ENCODE assay signal across 8 cellular contexts in the genomic region with DNA sequence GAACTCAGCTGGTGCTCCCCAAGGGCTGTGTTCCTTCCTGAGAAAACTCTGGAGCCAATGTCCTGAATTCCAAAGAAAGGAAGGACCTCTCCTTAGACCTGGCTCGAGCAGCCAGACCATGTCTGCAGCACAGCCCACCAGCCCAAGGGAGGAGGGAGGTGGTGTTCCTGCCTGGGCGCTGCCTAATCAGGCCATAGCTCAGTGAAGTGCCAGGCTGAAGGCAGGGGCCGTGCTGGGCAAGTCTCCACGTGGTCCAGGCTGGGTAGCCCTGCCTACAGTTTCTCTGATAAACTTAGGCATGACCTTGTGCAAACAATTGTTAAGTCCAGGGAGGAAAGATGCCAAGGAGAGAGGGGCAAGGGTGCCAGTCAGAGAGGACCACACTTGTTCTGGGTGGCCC.
DNase-seq lines count a peak whose midpoint lies in the region; ATAC-seq and TF ChIP-seq lines count a peak whose summit lies in the region.

No MANE protein-coding gene starts in this region.

- no peaks in the 10 kb centered on the region for H3K27me3 Mint-ChIP-seq in activated naive CD4-positive, alpha-beta T cell treated with anti-CD3 and anti-CD28 coated beads for 36 hours (ENCODE audit: low read depth)

- peak overlapping the region; percentile 82 for H3K27ac Mint-ChIP-seq in activated naive CD4-positive, alpha-beta T cell treated with anti-CD3 and anti-CD28 coated beads for 36 hours

- H3K27me3 ChIP-seq in dorsolateral prefrontal cortex = no peaks in the 10 kb centered on the region
- no peaks in the 10 kb centered on the region for H3K27me3 ChIP-seq in muscle layer of colon (ENCODE audit: control insufficient read depth in 1 of 2, insufficient read depth in 2 of 2, low read length in 2 of 2)
- no peaks in the 10 kb centered on the region for H3K27me3 ChIP-seq in upper lobe of right lung
- H3K27me3 ChIP-seq in aorta (ENCODE audit: control insufficient read depth in 1 of 2, insufficient read depth in 2 of 2, low read length in 1 of 2) = no peaks in the 10 kb centered on the region

- TF ChIP-seq CTCF in dorsolateral prefrontal cortex (IDR thresholded peaks at IDR 0.05 in 54 of 56, conservative IDR thresholded peaks at IDR 0.05 in 2 of 56; ENCODE audit: low read depth in 1 of 56, partially characterized antibody in 56 of 56) = no peak
- TF ChIP-seq CTCF in upper lobe of right lung (IDR thresholded peaks at IDR 0.05) = no peak

- H3K4me3 ChIP-seq in dorsolateral prefrontal cortex (no peak overlapping the region), muscle layer of colon (ENCODE audit: low read depth in 1 of 2, low read length in 2 of 2) (no peak overlapping the region), upper lobe of right lung (no peak overlapping the region), aorta (ENCODE audit: low read length in 2 of 2) (no peak overlapping the region)

- H3K36me3 Mint-ChIP-seq in activated naive CD4-positive, alpha-beta T cell treated with anti-CD3 and anti-CD28 coated beads for 36 hours (ENCODE audit: low read depth) = no peaks in the 10 kb centered on the region

- H3K4me1 Mint-ChIP-seq in activated naive CD4-positive, alpha-beta T cell treated with anti-CD3 and anti-CD28 coated beads for 36 hours (ENCODE audit: low read depth) = peaks cover 75% of the 10 kb centered on the region

- H3K27ac ChIP-seq in dorsolateral prefrontal cortex (peak overlapping the region in 43 of 59 donors; percentile 1 to 74 (median 43)), muscle layer of colon (ENCODE audit: low read depth, low read length) (peak overlapping the region; percentile 35), upper lobe of right lung (peak overlapping the region; percentile 38), aorta (ENCODE audit: low read depth in 1 of 2, low read length in 2 of 2) (no peak overlapping the region)

- intact Hi-C loops in activated naive CD4-positive, alpha-beta T cell treated with anti-CD3 and anti-CD28 coated beads for 36 hours (cut with micrococcal nuclease) = loop anchor here (2.0 kb wide), 3 partner anchors 60 to 472 kb away; partner anchors contain the start of genes MPRIP and PEMT
- intact Hi-C loops in dorsolateral prefrontal cortex (cut with DNase I) (no loop called here), upper lobe of right lung (cut with DNase I) (loop anchor here (10.0 kb wide), 1 partner anchor 114 kb away; no protein-coding TSS in a partner anchor), aorta (cut with DNase I) (loop anchor here in 1 of 2 donors (10.0 kb wide), 1 partner anchor 114 kb away; no protein-coding TSS in a partner anchor)

- ATAC-seq in upper lobe of right lung = peak; percentile 69
- ATAC-seq in aorta (ENCODE audit: low FRiP score) = no peak
- ATAC-seq in GM19467 (IDR thresholded peaks at IDR 0.05; ENCODE audit: unreplicated experiment) = no peak

- CTCF ChIA-PET in activated naive CD4-positive, alpha-beta T cell treated with anti-CD3 and anti-CD28 coated beads for 36 hours (lab: Charles Lee) = no interaction called here

- no peak for DNase-seq in activated naive CD4-positive, alpha-beta T cell treated with anti-CD3 and anti-CD28 coated beads for 36 hours
- no peak for DNase-seq in activated naive CD4-positive, alpha-beta T cell (lab: John Stamatoyannopoulos, UW)
- DNase-seq in dorsolateral prefrontal cortex (no peak), upper lobe of right lung (no peak), aorta (no peak)
- DNase-seq in stimulated activated CD4-positive, alpha-beta T cell treated with anti-CD3 and anti-CD28 coated beads, Interleukin-4, amount 100 ng/mL, for 4 hours = no peak

- H3K9me3 Mint-ChIP-seq in activated naive CD4-positive, alpha-beta T cell treated with anti-CD3 and anti-CD28 coated beads for 36 hours = no peaks in the 10 kb centered on the region

- H3K9ac ChIP-seq in muscle layer of colon (ENCODE audit: low read length) = no peak overlapping the region

- H3K9me3 ChIP-seq in muscle layer of colon (ENCODE audit: low read length) (no peaks in the 10 kb centered on the region), upper lobe of right lung (no peaks in the 10 kb centered on the region), aorta (ENCODE audit: control insufficient read depth, low read length) (no peaks in the 10 kb centered on the region)

- peaks cover 53% of the 10 kb centered on the region for H3K4me1 ChIP-seq in muscle layer of colon (ENCODE audit: insufficient read depth, low read length)
- H3K4me1 ChIP-seq in upper lobe of right lung = peaks cover 65% of the 10 kb centered on the region
- peaks cover 0 to 8% of the 10 kb centered on the region in 2 donors for H3K4me1 ChIP-seq in aorta (ENCODE audit: control insufficient read depth in 1 of 2, insufficient read depth in 2 of 2, low read length in 2 of 2)

- 0 to 6% methylated on average over 4 of the region's 4 CpGs for WGBS in aorta, 2 donors

- H3K4me3 Mint-ChIP-seq in activated naive CD4-positive, alpha-beta T cell treated with anti-CD3 and anti-CD28 coated beads for 36 hours = no peak overlapping the region

- H3K36me3 ChIP-seq in muscle layer of colon (ENCODE audit: insufficient read depth, low read length) = no peaks in the 10 kb centered on the region
- H3K36me3 ChIP-seq in upper lobe of right lung = no peaks in the 10 kb centered on the region
- H3K36me3 ChIP-seq in aorta (ENCODE audit: control insufficient read depth in 1 of 2, insufficient read depth in 2 of 2, low read length in 1 of 2) = no peaks in the 10 kb centered on the region

Comparison
In these comparisons a context has a peak if more than half of its experiments do, and no peak if none do; other contexts are left out.
1. H3K27ac ChIP-seq: peak in dorsolateral prefrontal cortex (43 of 59), muscle layer of colon (single experiment) and upper lobe of right lung (single experiment); none in aorta (0 of 2).
2. intact Hi-C loops: an anchor here in activated naive CD4-positive, alpha-beta T cell treated with anti-CD3 and anti-CD28 coated beads for 36 hours (2.0 kb wide) and upper lobe of right lung (10.0 kb wide); none called in dorsolateral prefrontal cortex.